Comparison of ENCODE assay signal across 18 cellular contexts in the genomic region with DNA sequence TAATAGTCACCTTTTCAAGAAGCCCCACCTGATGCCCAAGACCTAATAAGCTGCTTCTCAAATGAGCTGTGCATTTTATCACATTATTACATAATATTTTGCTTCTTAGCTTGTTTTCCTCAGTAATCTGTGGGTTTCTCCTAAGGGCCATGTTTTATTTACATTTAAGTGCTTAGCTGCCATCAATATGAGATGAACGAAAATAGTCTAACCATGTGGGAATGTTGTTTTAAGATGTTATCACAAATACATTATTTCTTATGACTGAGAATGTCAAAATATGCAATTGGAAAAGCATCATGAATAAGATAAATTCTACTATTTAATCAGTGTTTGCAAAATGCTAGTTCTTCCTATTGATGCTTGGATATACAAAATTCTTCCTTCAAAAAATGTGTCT. TPM values are rescaled to one million over a fixed set of nuclear protein-coding genes. Genes with fewer than 3 reads are reported as not detected.
A peak's percentile ranks its signal among the peaks of the same experiment; 100 is the strongest.
DNase-seq lines count a peak whose midpoint lies in the region; ATAC-seq and TF ChIP-seq lines count a peak whose summit lies in the region.
"Had no signal": no experiment of that assay in that cellular context is flagged by ENCODE, and none has a peak within 500 bp of the region (broad histone marks: within the 10 kb centered on the region; RNA-seq: fewer than 3 reads in every experiment).

No MANE protein-coding gene starts in this region.

- WGBS in mesenchymal stem cell = no CpG with 5 or more reads among the region's 1 CpG

- no peak overlapping the region for H2BK15ac ChIP-seq in mesenchymal stem cell (ENCODE audit: low read depth, poor library complexity, severe bottlenecking)

- H3K27me3 Mint-ChIP-seq in activated T-cell treated with anti-CD3 and anti-CD28 coated beads, Interleukin-2, amount 50 U/mL, for 72 hours (ENCODE audit: low read depth) = no peaks in the 10 kb centered on the region
- H3K27me3 Mint-ChIP-seq in activated T-helper 17 cell treated with anti-CD3 and anti-CD28 coated beads, Interleukin-2, amount 50 U/mL, for 72 hours = no peaks in the 10 kb centered on the region
- no peaks in the 10 kb centered on the region for H3K27me3 Mint-ChIP-seq in type B pancreatic cell

- H3K14ac ChIP-seq in mesenchymal stem cell (ENCODE audit: low read length in 2 of 2) = no peak overlapping the region

- no peak overlapping the region for H3K18ac ChIP-seq in mesenchymal stem cell (ENCODE audit: low read depth in 1 of 2, low read length in 2 of 2)

- H3K27ac ChIP-seq in mesenchymal stem cell (ENCODE audit: low read length, poor library complexity, severe bottlenecking) = no peak overlapping the region
- H3K27ac ChIP-seq: hepatocyte, right lobe of liver had no signal

- no peaks in the 10 kb centered on the region for H3K9me3 Mint-ChIP-seq in activated T-cell treated with anti-CD3 and anti-CD28 coated beads, Interleukin-2, amount 50 U/mL, for 72 hours
- no peaks in the 10 kb centered on the region for H3K9me3 Mint-ChIP-seq in activated T-helper 17 cell treated with anti-CD3 and anti-CD28 coated beads, Interleukin-2, amount 50 U/mL, for 72 hours
- no peaks in the 10 kb centered on the region for H3K9me3 Mint-ChIP-seq in type B pancreatic cell

- H4K91ac ChIP-seq in mesenchymal stem cell (ENCODE audit: low read length) = no peak overlapping the region

- no peak overlapping the region for H4K8ac ChIP-seq in mesenchymal stem cell (ENCODE audit: low read length)

- H3K23ac ChIP-seq in mesenchymal stem cell (ENCODE audit: low read length in 2 of 2) = no peak overlapping the region

- H3K36me3 ChIP-seq in mesenchymal stem cell (ENCODE audit: control insufficient read depth in 1 of 2, insufficient read depth in 2 of 2, low read depth in 1 of 2, low read length in 2 of 2) = peaks cover 15 to 100% of the 10 kb centered on the region in 2 experiments

- H3K9me3 ChIP-seq in mesenchymal stem cell (ENCODE audit: control insufficient read depth, low read length) = no peaks in the 10 kb centered on the region
- H3K9me3 ChIP-seq: right lobe of liver had no signal

- H2BK120ac ChIP-seq in mesenchymal stem cell (ENCODE audit: low read depth, low read length) = no peak overlapping the region

- no peak for TF ChIP-seq CTCF in type B pancreatic cell (conservative IDR thresholded peaks at IDR 0.05)

- intact Hi-C loops in left colon (cut with DNase I, micrococcal nuclease) = no loop called here

- H2BK5ac ChIP-seq in mesenchymal stem cell (ENCODE audit: low read depth, low read length, poor library complexity, severe bottlenecking) = no peak overlapping the region

- DNase-seq in activated T-cell treated with anti-CD3 and anti-CD28 coated beads, Interleukin-2, amount 50 U/mL, for 72 hours = no peak
- DNase-seq in activated T-cell treated with anti-CD3 and anti-CD28 coated beads for 4 hours = no peak
- DNase-seq in mesenchymal stem cell = no peak
- no peak for DNase-seq in type B pancreatic cell (ENCODE audit: extremely low spot score, unreplicated experiment)
- DNase-seq in left colon = no peak
- DNase-seq: ACHN; activated CD4-positive, alpha-beta T cell treated with anti-CD3 and anti-CD28 coated beads, Interleukin-2, amount 50 U/mL, for 4 hours; activated naive CD4-positive, alpha-beta T cell; cerebellar nuclear complex; H7; NCI-H2029; right lobe of liver; stimulated activated CD4-positive, alpha-beta T cell treated with anti-CD3 and anti-CD28 coated beads, Interleukin-4, amount 100 ng/mL, for 24 hours; T-helper 2 cell had no signal

- no peak for ATAC-seq in activated T-cell treated with anti-CD3 and anti-CD28 coated beads, Interleukin-2, amount 50 U/mL, for 72 hours (replicated peaks in 1 of 2)
- ATAC-seq in activated T-helper 17 cell treated with anti-CD3 and anti-CD28 coated beads, Interleukin-2, amount 50 U/mL, for 72 hours (replicated peaks) = no peak
- ATAC-seq in HG02884 (IDR thresholded peaks at IDR 0.05; ENCODE audit: unreplicated experiment) (no peak), left colon (no peak), HG03378 (IDR thresholded peaks at IDR 0.05; ENCODE audit: unreplicated experiment) (no peak)

- H3K9ac ChIP-seq in mesenchymal stem cell (ENCODE audit: low read length) = peak overlapping the region; percentile 14

- H2AFZ ChIP-seq in mesenchymal stem cell (ENCODE audit: low read depth, low read length) = no peak overlapping the region
- H2AFZ ChIP-seq: hepatocyte had no signal

- peak overlapping the region in 1 of 2 donors; percentile 30 for H3K4me3 Mint-ChIP-seq in activated T-cell treated with anti-CD3 and anti-CD28 coated beads, Interleukin-2, amount 50 U/mL, for 72 hours
- no peak overlapping the region for H3K4me3 Mint-ChIP-seq in activated T-helper 17 cell treated with anti-CD3 and anti-CD28 coated beads, Interleukin-2, amount 50 U/mL, for 72 hours
- H3K4me3 Mint-ChIP-seq in type B pancreatic cell = no peak overlapping the region

- H3K36me3 Mint-ChIP-seq in activated T-cell treated with anti-CD3 and anti-CD28 coated beads, Interleukin-2, amount 50 U/mL, for 72 hours (ENCODE audit: insufficient read depth in 2 of 2) = peaks cover 14 to 48% of the 10 kb centered on the region in 2 donors
- H3K36me3 Mint-ChIP-seq in activated T-helper 17 cell treated with anti-CD3 and anti-CD28 coated beads, Interleukin-2, amount 50 U/mL, for 72 hours (ENCODE audit: low read depth) = peaks cover 100% of the 10 kb centered on the region
- H3K36me3 Mint-ChIP-seq in type B pancreatic cell = peaks cover 60% of the 10 kb centered on the region

- H3K79me1 ChIP-seq in mesenchymal stem cell (replicated peaks; ENCODE audit: low read length, poor library complexity, severe bottlenecking) = peaks cover 4% of the 10 kb centered on the region

- no peak overlapping the region for H2BK12ac ChIP-seq in mesenchymal stem cell (ENCODE audit: low read length in 2 of 2)

- H3K4me3 ChIP-seq in mesenchymal stem cell (ENCODE audit: insufficient read depth in 1 of 2, low read depth in 1 of 2, low read length in 2 of 2) = no peak overlapping the region
- H3K4me3 ChIP-seq: hepatocyte, right lobe of liver had no signal

- no peak overlapping the region for H3K4me2 ChIP-seq in mesenchymal stem cell (ENCODE audit: low read length, poor library complexity, severe bottlenecking)
- H3K4me2 ChIP-seq: hepatocyte had no signal

- no peaks in the 10 kb centered on the region for H3K4me1 ChIP-seq in mesenchymal stem cell (ENCODE audit: control insufficient read depth, insufficient read depth, low read depth, low read length)

- no peaks in the 10 kb centered on the region for H3K27me3 ChIP-seq in mesenchymal stem cell (ENCODE audit: control insufficient read depth in 1 of 2, insufficient read depth in 1 of 2, low read length in 2 of 2)
- H3K27me3 ChIP-seq: hepatocyte, right lobe of liver had no signal

- H2AK5ac ChIP-seq in mesenchymal stem cell (ENCODE audit: low read length, severe bottlenecking) = no peak overlapping the region

- H3K4ac ChIP-seq in mesenchymal stem cell (ENCODE audit: low read depth in 1 of 2, low read length in 2 of 2) = no peak overlapping the region

- H3K27ac Mint-ChIP-seq in activated T-cell treated with anti-CD3 and anti-CD28 coated beads, Interleukin-2, amount 50 U/mL, for 72 hours = peak overlapping the region; percentile 70
- H3K27ac Mint-ChIP-seq in activated T-helper 17 cell treated with anti-CD3 and anti-CD28 coated beads, Interleukin-2, amount 50 U/mL, for 72 hours = peak overlapping the region; percentile 68
- H3K27ac Mint-ChIP-seq in type B pancreatic cell = peak overlapping the region; percentile 11

- peaks cover 36% of the 10 kb centered on the region for H3K4me1 Mint-ChIP-seq in activated T-cell treated with anti-CD3 and anti-CD28 coated beads, Interleukin-2, amount 50 U/mL, for 72 hours (ENCODE audit: low read depth)
- peaks cover 7% of the 10 kb centered on the region for H3K4me1 Mint-ChIP-seq in activated T-helper 17 cell treated with anti-CD3 and anti-CD28 coated beads, Interleukin-2, amount 50 U/mL, for 72 hours
- peaks cover 11% of the 10 kb centered on the region for H3K4me1 Mint-ChIP-seq in type B pancreatic cell (ENCODE audit: unreplicated experiment)

RNA-seq across cellular contexts. Expression of gene ARRDC3, which starts 10.1 kb away (rescaled TPM):
- total RNA-seq in activated T-cell treated with anti-CD3 and anti-CD28 coated beads, Interleukin-2, amount 50 U/mL, for 72 hours = 10 to 100 TPM; 12.8 to 21.1 TPM
- total RNA-seq in activated T-helper 17 cell treated with anti-CD3 and anti-CD28 coated beads, Interleukin-2, amount 50 U/mL, for 72 hours = 10 to 100 TPM; 17.5 to 60.9 TPM
- 32.4 TPM for polyA plus RNA-seq in mesenchymal stem cell (2013, experiment 1 of 2)
- polyA plus RNA-seq in mesenchymal stem cell (2013, experiment 2 of 2) = 32.1 TPM
- total RNA-seq in type B pancreatic cell (ENCODE audit: low replicate concordance) (98.6 and 109 TPM in 2 replicates), left colon (10 to 100 TPM; 14.5 to 33.0 TPM)

Comparison
In these comparisons a context has a peak if more than half of its experiments do, and no peak if none do; other contexts are left out.
1. H3K27ac Mint-ChIP-seq: peak in every context shown above with its lines; median percentile 70 in activated T-cell treated with anti-CD3 and anti-CD28 coated beads, Interleukin-2, amount 50 U/mL, for 72 hours; 68 in activated T-helper 17 cell treated with anti-CD3 and anti-CD28 coated beads, Interleukin-2, amount 50 U/mL, for 72 hours; 11 in type B pancreatic cell.